In the genomic region with DNA sequence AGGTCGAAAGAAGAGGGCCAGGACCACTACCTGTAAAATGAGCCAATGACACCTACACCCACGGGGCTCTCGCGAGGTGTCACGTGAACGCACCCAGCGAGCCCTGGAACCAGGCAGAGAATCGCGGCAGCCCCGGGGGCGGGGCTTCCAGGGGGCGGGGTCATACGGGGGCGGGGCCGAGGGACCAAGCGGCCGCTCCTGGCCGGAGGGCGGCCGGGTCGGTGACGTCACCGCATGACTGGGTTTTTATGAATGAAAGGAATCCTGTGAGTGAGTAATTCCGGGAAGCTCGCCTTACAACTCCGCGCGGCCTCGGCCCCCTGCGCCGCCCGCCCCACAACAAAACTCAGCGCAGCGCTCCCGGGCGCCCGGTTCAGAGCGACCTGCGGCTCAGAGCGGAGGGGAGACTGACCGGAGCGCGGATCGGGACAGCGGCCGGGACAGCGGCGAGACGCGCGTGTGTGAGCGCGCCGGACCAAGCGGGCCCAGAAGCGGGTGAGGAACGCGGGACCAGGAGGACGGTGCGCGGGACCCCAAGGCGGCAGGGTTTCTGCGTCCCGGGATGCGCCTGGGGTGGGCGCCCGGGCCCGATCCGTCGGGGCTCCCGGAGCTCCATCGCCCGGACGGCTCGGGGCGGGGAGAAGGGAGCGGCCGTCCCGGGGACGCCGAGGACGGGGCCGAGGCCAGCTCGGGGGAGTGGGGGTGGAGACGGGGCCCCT, we compare ENCODE assay signal across 7 cellular contexts. TPM values are rescaled to one million over a fixed set of nuclear protein-coding genes. Genes with fewer than 3 reads are reported as not detected.
DNase-seq lines count a peak whose midpoint lies in the region; ATAC-seq and TF ChIP-seq lines count a peak whose summit lies in the region.

TSS of gene MAFF (plus strand) at position 277 of the 719 bp plus-strand sequence. CDS start 11,860 bp downstream, outside the sequence.

- peak; percentile 57 for TF ChIP-seq POLR2A in GM18505 (IDR thresholded peaks at IDR 0.05; ENCODE audit: borderline replicate concordance, extremely low read depth, insufficient read depth, insufficient read length)

- peak within 1 kb of the TSS; percentile 84 for H3K4me3 ChIP-seq in WERI-Rb-1 (ENCODE audit: low read depth, low read length)
- peak within 1 kb of the TSS; percentile 86 for H3K4me3 ChIP-seq in iPS-20b (ENCODE audit: low read length)
- H3K4me3 ChIP-seq in skeletal muscle satellite cell (ENCODE audit: low read length) = peak within 1 kb of the TSS; percentile 96

- DNase-seq in NCI-H2171 treated with DMSO at 0.1 percent for 48 hours (lab: John Stamatoyannopoulos, UW) (peak; percentile 87), WERI-Rb-1 (peak; percentile 94), T47D (ENCODE audit: low read depth in 1 of 2, low spot score in 1 of 2) (peak; percentile 64 to 96)

- no peak for TF ChIP-seq CTCF in WERI-Rb-1 (IDR thresholded peaks at IDR 0.05; ENCODE audit: low read depth, low read length)

- H3K36me3 ChIP-seq in WERI-Rb-1 (no peaks in the 10 kb centered on the region), iPS-20b (ENCODE audit: insufficient read depth, low read depth, low read length) (no peaks in the 10 kb centered on the region), skeletal muscle satellite cell (ENCODE audit: insufficient read depth, low read length) (no peaks in the 10 kb centered on the region)

- in situ Hi-C loops in T47D (cut with HindIII; ENCODE audit: low pct_unique_long_range_greater_than_20kb, low sequenced_read_pairs) = no loop called here

- H3K4me1 ChIP-seq in iPS-20b (ENCODE audit: insufficient read depth, low read length) = peaks cover 4% of the 10 kb centered on the region; the same call in 1 of the 2 replicates
- peaks cover 37% of the 10 kb centered on the region for H3K4me1 ChIP-seq in skeletal muscle satellite cell (ENCODE audit: control insufficient read depth, insufficient read depth, low read length)

- H3K27ac ChIP-seq in WERI-Rb-1 = peak within 1 kb of the TSS; percentile 38
- no peak within 1 kb of the TSS for H3K27ac ChIP-seq in iPS-20b (ENCODE audit: low read length)

- ATAC-seq in GM18505 (IDR thresholded peaks at IDR 0.05; ENCODE audit: unreplicated experiment) (peak; percentile 52), HG02970 (IDR thresholded peaks at IDR 0.05; ENCODE audit: low FRiP score, unreplicated experiment) (peak; percentile 59)

- H3K9me3 ChIP-seq in WERI-Rb-1 (ENCODE audit: severe bottlenecking) = no peaks in the 10 kb centered on the region
- no peaks in the 10 kb centered on the region for H3K9me3 ChIP-seq in iPS-20b (ENCODE audit: insufficient read depth, low read depth, low read length)
- no peaks in the 10 kb centered on the region for H3K9me3 ChIP-seq in skeletal muscle satellite cell (replicated peaks; ENCODE audit: low read length)

- peak within 1 kb of the TSS; percentile 75; the same call in 1 of the 2 replicates for H3K9ac ChIP-seq in iPS-20b (ENCODE audit: low read depth, low read length)
- peak within 1 kb of the TSS; percentile 100 for H3K9ac ChIP-seq in skeletal muscle satellite cell (ENCODE audit: low read depth, low read length)

- no peaks in the 10 kb centered on the region for H3K27me3 ChIP-seq in WERI-Rb-1 (ENCODE audit: insufficient read depth, low read depth, severe bottlenecking)
- peaks cover 30% of the 10 kb centered on the region for H3K27me3 ChIP-seq in iPS-20b (ENCODE audit: insufficient read depth, low read length)
- no peaks in the 10 kb centered on the region for H3K27me3 ChIP-seq in skeletal muscle satellite cell (ENCODE audit: control insufficient read depth, insufficient read depth, low read length)

- peak within 1 kb of the TSS; percentile 92 for H3K4me2 ChIP-seq in skeletal muscle satellite cell (ENCODE audit: low read length)

RNA-seq across cellular contexts. Expression of gene MAFF, which starts in this region (rescaled TPM):
- 29.7 and 36.9 TPM in 2 replicates for total RNA-seq in skeletal muscle satellite cell (2012; rRNA removed)
